1 cellular context compared by ENCODE assay signal in the genomic region with DNA sequence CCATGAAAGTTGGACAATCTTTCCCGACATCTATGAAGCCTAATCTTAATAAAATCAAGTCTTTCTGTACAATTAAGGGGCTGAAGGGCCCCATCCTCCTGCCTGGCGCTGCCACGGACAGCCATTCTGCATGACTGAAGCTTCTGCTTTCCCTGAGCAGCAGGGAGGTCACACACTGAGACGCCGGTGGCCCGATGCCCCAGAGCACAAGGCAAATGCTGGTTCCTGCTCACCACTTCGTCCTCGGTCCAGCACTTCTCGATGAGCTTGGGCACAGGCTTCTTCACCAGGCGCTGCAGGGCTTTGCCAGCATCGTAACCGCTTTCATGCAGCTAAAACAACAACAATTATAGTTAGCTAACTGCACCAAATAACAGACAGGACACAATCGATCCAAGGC.
TF ChIP-seq lines count a peak whose summit lies in the region.

No MANE protein-coding gene starts in this region.

TF ChIP-seq in GM23338, 12 proteins besides CTCF, POLR2A, EP300 and RAD21 (continued from another document):
- TF ChIP-seq ZNF462 (CRISPR knock-in tag; IDR thresholded peaks at IDR 0.05) = no peak
- TF ChIP-seq JUNB (IDR thresholded peaks at IDR 0.05; ENCODE audit: unreplicated experiment) = no peak
- no peak for TF ChIP-seq ZNF114 (CRISPR knock-in tag; IDR thresholded peaks at IDR 0.05)
- no peak for TF ChIP-seq EZH2 (IDR thresholded peaks at IDR 0.05; ENCODE audit: low read depth, unreplicated experiment)
- no peak for TF ChIP-seq POLR2AphosphoS5 (IDR thresholded peaks at IDR 0.05; ENCODE audit: low read depth)
- no peak for TF ChIP-seq STAT1 (IDR thresholded peaks at IDR 0.05; ENCODE audit: unreplicated experiment)
- TF ChIP-seq, protein P1, sequence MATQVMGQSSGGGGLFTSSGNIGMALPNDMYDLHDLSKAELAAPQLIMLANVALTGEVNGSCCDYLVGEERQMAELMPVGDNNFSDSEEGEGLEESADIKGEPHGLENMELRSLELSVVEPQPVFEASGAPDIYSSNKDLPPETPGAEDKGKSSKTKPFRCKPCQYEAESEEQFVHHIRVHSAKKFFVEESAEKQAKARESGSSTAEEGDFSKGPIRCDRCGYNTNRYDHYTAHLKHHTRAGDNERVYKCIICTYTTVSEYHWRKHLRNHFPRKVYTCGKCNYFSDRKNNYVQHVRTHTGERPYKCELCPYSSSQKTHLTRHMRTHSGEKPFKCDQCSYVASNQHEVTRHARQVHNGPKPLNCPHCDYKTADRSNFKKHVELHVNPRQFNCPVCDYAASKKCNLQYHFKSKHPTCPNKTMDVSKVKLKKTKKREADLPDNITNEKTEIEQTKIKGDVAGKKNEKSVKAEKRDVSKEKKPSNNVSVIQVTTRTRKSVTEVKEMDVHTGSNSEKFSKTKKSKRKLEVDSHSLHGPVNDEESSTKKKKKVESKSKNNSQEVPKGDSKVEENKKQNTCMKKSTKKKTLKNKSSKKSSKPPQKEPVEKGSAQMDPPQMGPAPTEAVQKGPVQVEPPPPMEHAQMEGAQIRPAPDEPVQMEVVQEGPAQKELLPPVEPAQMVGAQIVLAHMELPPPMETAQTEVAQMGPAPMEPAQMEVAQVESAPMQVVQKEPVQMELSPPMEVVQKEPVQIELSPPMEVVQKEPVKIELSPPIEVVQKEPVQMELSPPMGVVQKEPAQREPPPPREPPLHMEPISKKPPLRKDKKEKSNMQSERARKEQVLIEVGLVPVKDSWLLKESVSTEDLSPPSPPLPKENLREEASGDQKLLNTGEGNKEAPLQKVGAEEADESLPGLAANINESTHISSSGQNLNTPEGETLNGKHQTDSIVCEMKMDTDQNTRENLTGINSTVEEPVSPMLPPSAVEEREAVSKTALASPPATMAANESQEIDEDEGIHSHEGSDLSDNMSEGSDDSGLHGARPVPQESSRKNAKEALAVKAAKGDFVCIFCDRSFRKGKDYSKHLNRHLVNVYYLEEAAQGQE (IDR thresholded peaks at IDR 0.05; ENCODE audit: unreplicated experiment) = no peak
- no peak for TF ChIP-seq ETS1 (IDR thresholded peaks at IDR 0.05)
